Comparison of ENCODE assay signal across 8 cellular contexts in the genomic region with DNA sequence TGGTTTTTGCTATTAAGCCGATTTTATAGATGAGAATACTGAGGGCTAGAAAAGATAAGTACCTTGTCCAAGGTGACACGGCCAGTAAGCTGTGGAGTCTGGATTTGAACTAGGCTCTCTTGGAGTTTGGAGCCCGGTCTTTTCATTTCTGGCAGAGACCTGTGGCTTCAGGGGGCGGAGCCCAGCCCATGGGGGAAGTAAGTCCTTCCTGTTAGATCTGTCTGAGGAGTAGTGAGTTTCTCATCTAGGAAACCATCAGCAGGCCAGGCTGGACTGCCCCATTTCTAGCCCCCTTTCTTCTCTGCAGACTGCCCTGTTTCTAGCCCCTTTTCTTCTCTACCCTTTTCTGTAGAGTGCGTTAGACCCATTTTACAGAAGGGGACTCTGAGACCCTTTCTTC. TPM values are rescaled to one million over a fixed set of nuclear protein-coding genes. Genes with fewer than 3 reads are reported as not detected.
A peak's percentile ranks its signal among the peaks of the same experiment; 100 is the strongest.
DNase-seq lines count a peak whose midpoint lies in the region; ATAC-seq, FAIRE-seq and TF ChIP-seq lines count a peak whose summit lies in the region.

No MANE protein-coding gene starts in this region.

- TF ChIP-seq POLR2A in GM12891 (IDR thresholded peaks at IDR 0.05; ENCODE audit: low read depth, low read length), result no peak

- H3K4me3 ChIP-seq in mucosa of descending colon (no peak overlapping the region), MG63 (no peak overlapping the region)

- intact Hi-C loops in mucosa of descending colon (cut with DNase I, micrococcal nuclease), result no loop called here

- peaks cover 8% of the 10 kb centered on the region for H3K4me1 Mint-ChIP-seq in activated naive CD8-positive, alpha-beta T cell (ENCODE audit: low read depth)

- no peak for DNase-seq in GM12891 (ENCODE audit: insufficient read length, low spot score)
- DNase-seq in mucosa of descending colon, result no peak
- DNase-seq in NCI-H748 treated with DMSO at 0.1 percent for 48 hours (lab: John Stamatoyannopoulos, UW), result no peak
- DNase-seq in NCI-H2227 (lab: John Stamatoyannopoulos, UW; ENCODE audit: unreplicated experiment), result no peak
- DNase-seq in MG63, result no peak
- no peak for DNase-seq in foreskin melanocyte

- H3K9me3 ChIP-seq in mucosa of descending colon (no peaks in the 10 kb centered on the region), MG63 (no peaks in the 10 kb centered on the region)

- H3K36me3 Mint-ChIP-seq in activated naive CD8-positive, alpha-beta T cell, result no peaks in the 10 kb centered on the region

- H3K4me1 ChIP-seq in mucosa of descending colon (ENCODE audit: low read depth), result peaks cover 11% of the 10 kb centered on the region

- peak overlapping the region; percentile 77 for H3K4me3 Mint-ChIP-seq in activated naive CD8-positive, alpha-beta T cell

- H3K27ac Mint-ChIP-seq in activated naive CD8-positive, alpha-beta T cell, result no peak overlapping the region

- peak; percentile 50 for FAIRE-seq in GM12891 (lab: Jason Lieb, UNC)

- no peak for TF ChIP-seq CTCF in mucosa of descending colon (IDR thresholded peaks at IDR 0.05)

- ATAC-seq in HG03135 (IDR thresholded peaks at IDR 0.05; ENCODE audit: unreplicated experiment) (peak; percentile 26), mucosa of descending colon (peak; percentile 21)

- H3K9me3 Mint-ChIP-seq in activated naive CD8-positive, alpha-beta T cell (ENCODE audit: low read depth), result no peaks in the 10 kb centered on the region

- H3K36me3 ChIP-seq in mucosa of descending colon (ENCODE audit: low read depth) (no peaks in the 10 kb centered on the region), MG63 (no peaks in the 10 kb centered on the region)

- peaks cover 16% of the 10 kb centered on the region for H3K27me3 Mint-ChIP-seq in activated naive CD8-positive, alpha-beta T cell

- no peaks in the 10 kb centered on the region for H3K27me3 ChIP-seq in MG63

TF ChIP-seq in GM12891, 5 proteins besides CTCF, POLR2A, EP300 and RAD21:
- TF ChIP-seq PAX5 (IDR thresholded peaks at IDR 0.05; ENCODE audit: insufficient read depth, low read length, severe bottlenecking), result no peak
- no peak for TF ChIP-seq TAF1 (IDR thresholded peaks at IDR 0.05; ENCODE audit: low read depth, low read length)
- TF ChIP-seq POLR2AphosphoS5 (IDR thresholded peaks at IDR 0.05; ENCODE audit: low read depth, low read length), result no peak
- TF ChIP-seq POU2F2 (IDR thresholded peaks at IDR 0.05; ENCODE audit: low read depth, low read length), result no peak
- no peak for TF ChIP-seq SPI1 (IDR thresholded peaks at IDR 0.05; ENCODE audit: low read depth, low read length)
TF ChIP-seq in GM12891: peak in this region for 0.

RNA-seq across cellular contexts. Expression of a gene that starts 0.5 kb away (rescaled TPM):
- 1.6 TPM for polyA plus RNA-seq in GM12891 (2012; ENCODE audit: low read depth, missing spikeins)
- total RNA-seq in mucosa of descending colon, result 100 to 1,000 TPM in 1 of 3 donors, 10 to 100 TPM in 1, 1 to 10 TPM in 1; 8.8 to 192 (median 15.3) TPM
- not detected in 2 replicates for total RNA-seq in MG63 (2014; rRNA removed; shearing (Covaris generic); ENCODE audit: low replicate concordance)
